25 cellular contexts compared by ENCODE assay signal in the genomic region with DNA sequence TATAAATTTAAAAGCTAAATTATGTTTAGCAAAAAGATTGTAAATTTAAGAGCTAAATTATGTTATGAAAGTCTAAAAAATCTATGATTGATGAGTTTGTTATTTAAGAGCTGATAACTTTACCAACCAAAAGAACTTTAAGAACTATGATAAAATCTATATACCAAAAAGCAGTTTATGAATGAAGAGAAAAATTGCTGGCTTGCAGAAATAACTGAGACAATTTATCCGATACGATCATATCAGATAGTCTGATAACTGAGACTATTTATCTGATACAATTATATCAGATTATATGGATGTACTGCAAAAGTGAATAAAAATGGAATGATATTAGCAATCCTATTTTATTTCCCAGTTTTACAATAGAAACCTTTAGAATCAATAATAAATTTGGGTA. TPM values are rescaled to one million over a fixed set of nuclear protein-coding genes. Genes with fewer than 3 reads are reported as not detected.
DNase-seq lines count a peak whose midpoint lies in the region; ATAC-seq, FAIRE-seq and TF ChIP-seq lines count a peak whose summit lies in the region.
"Had no signal": no experiment of that assay in that cellular context is flagged by ENCODE, and none has a peak within 500 bp of the region (broad histone marks: within the 10 kb centered on the region; RNA-seq: fewer than 3 reads in every experiment).

No MANE protein-coding gene starts in this region.

- TF ChIP-seq CTCF in A549 (IDR thresholded peaks at IDR 0.05) (no peak), kidney (IDR thresholded peaks at IDR 0.05; ENCODE audit: borderline replicate concordance, extremely low read depth, insufficient read depth) (no peak)

- TF ChIP-seq RAD21 in A549 (conservative IDR thresholded peaks at IDR 0.05 in 1 of 2, IDR thresholded peaks at IDR 0.05 in 1 of 2), result no peak

- H3K4me3 ChIP-seq in A549, result no peak overlapping the region
- H3K4me3 ChIP-seq in kidney (ENCODE audit: low read length in 2 of 2), result no peak overlapping the region
- H3K4me3 ChIP-seq: BLaER1 had no signal

- peaks cover 20% of the 10 kb centered on the region for H3K27me3 Mint-ChIP-seq in activated T-helper 17 cell treated with anti-CD3 and anti-CD28 coated beads, Interleukin-2, amount 50 U/mL, for 72 hours

- no peaks in the 10 kb centered on the region for H3K9me3 Mint-ChIP-seq in activated T-helper 17 cell treated with anti-CD3 and anti-CD28 coated beads, Interleukin-2, amount 50 U/mL, for 72 hours
- H3K9me3 Mint-ChIP-seq: CD4-positive, CD25-positive, alpha-beta regulatory T cell; CD8-positive, alpha-beta memory T cell had no signal

- H3K4me3 Mint-ChIP-seq in activated T-helper 17 cell treated with anti-CD3 and anti-CD28 coated beads, Interleukin-2, amount 50 U/mL, for 72 hours, result no peak overlapping the region
- H3K4me3 Mint-ChIP-seq: CD14-positive monocyte; CD4-positive, alpha-beta memory T cell; CD4-positive, CD25-positive, alpha-beta regulatory T cell; CD8-positive, alpha-beta memory T cell had no signal

- no peak for TF ChIP-seq EP300 in A549 (IDR thresholded peaks at IDR 0.05)

- H3K4me2 ChIP-seq in A549, result no peak overlapping the region
- H3K4me2 ChIP-seq: BLaER1 had no signal

- POLR2A ChIA-PET in A549 (lab: Yijun Ruan, JAX), result no interaction called here

- in situ Hi-C loops in G401 (cut with HindIII; ENCODE audit: low sequenced_read_pairs), result no loop called here

- CTCF ChIA-PET in A549 (lab: Yijun Ruan, JAX), result no interaction called here

- no peak overlapping the region for H3K27ac ChIP-seq in A549
- no peak overlapping the region for H3K27ac ChIP-seq in kidney (ENCODE audit: low read depth in 2 of 2, low read length in 2 of 2)
- H3K27ac ChIP-seq: BLaER1 had no signal

- H3K4me1 Mint-ChIP-seq in activated T-helper 17 cell treated with anti-CD3 and anti-CD28 coated beads, Interleukin-2, amount 50 U/mL, for 72 hours, result no peaks in the 10 kb centered on the region
- H3K4me1 Mint-ChIP-seq: CD14-positive monocyte; CD4-positive, alpha-beta memory T cell; CD4-positive, CD25-positive, alpha-beta regulatory T cell; CD8-positive, alpha-beta memory T cell had no signal

- no peak for TF ChIP-seq POLR2A in A549 (IDR thresholded peaks at IDR 0.05; ENCODE audit: low read length)

- H3K4me1 ChIP-seq in A549 (no peaks in the 10 kb centered on the region), kidney (ENCODE audit: control insufficient read depth in 1 of 2, insufficient read depth in 1 of 2, low read depth in 1 of 2, low read length in 2 of 2) (no peaks in the 10 kb centered on the region)
- H3K4me1 ChIP-seq: BLaER1 had no signal

- H3K36me3 Mint-ChIP-seq in activated T-helper 17 cell treated with anti-CD3 and anti-CD28 coated beads, Interleukin-2, amount 50 U/mL, for 72 hours (ENCODE audit: low read depth), result no peaks in the 10 kb centered on the region
- H3K36me3 Mint-ChIP-seq: CD14-positive monocyte; CD4-positive, alpha-beta memory T cell; CD4-positive, CD25-positive, alpha-beta regulatory T cell; CD8-positive, alpha-beta memory T cell had no signal

- no peak for DNase-seq in A549 (ENCODE audit: low read depth in 1 of 2, low spot score in 1 of 2)
- no peak for DNase-seq in kidney
- DNase-seq in G401 (ENCODE audit: low spot score), result no peak
- DNase-seq: 8988T; ACHN; BE2C; C1 segment of cervical spinal cord; CD4-positive, alpha-beta memory T cell; CD4-positive, CD25-positive, alpha-beta regulatory T cell; CD8-positive, alpha-beta memory T cell; COR-L47; DMS 273 treated with DMSO at 0.1 percent for 48 hours; DMS153; DMS53; DMS79; DND-41; EL; GF-D8 had no signal

- no peak for ATAC-seq in A549
- no peak for ATAC-seq in activated T-helper 17 cell treated with anti-CD3 and anti-CD28 coated beads, Interleukin-2, amount 50 U/mL, for 72 hours (replicated peaks)

- no peak overlapping the region for H3K9ac ChIP-seq in kidney (ENCODE audit: low read length in 2 of 2)
- H3K9ac ChIP-seq: BLaER1 had no signal

- intact Hi-C loops in kidney (cut with DNase I), result no loop called here

- no peaks in the 10 kb centered on the region for H3K9me3 ChIP-seq in A549
- H3K9me3 ChIP-seq in kidney (ENCODE audit: control insufficient read depth in 1 of 2, low read length in 2 of 2), result no peaks in the 10 kb centered on the region
- H3K9me3 ChIP-seq: BE2C, BLaER1 had no signal

- peak; percentile 27 for FAIRE-seq in A204.1 (lab: Jason Lieb, UNC)
- FAIRE-seq in A549 (lab: Jason Lieb, UNC), result no peak
- peak; percentile 6 for FAIRE-seq in kidney (lab: Jason Lieb, UNC)
- FAIRE-seq: G401.6, GM12891, GM19239 had no signal

- no peak overlapping the region for H3K27ac Mint-ChIP-seq in activated T-helper 17 cell treated with anti-CD3 and anti-CD28 coated beads, Interleukin-2, amount 50 U/mL, for 72 hours
- H3K27ac Mint-ChIP-seq: CD14-positive monocyte; CD4-positive, alpha-beta memory T cell; CD4-positive, CD25-positive, alpha-beta regulatory T cell; CD8-positive, alpha-beta memory T cell had no signal

- WGBS in A549 (ENCODE audit: missing lambda C conversion rate), result 45% methylated on average over 2 of the region's 2 CpGs

- H3K36me3 ChIP-seq in kidney (ENCODE audit: control insufficient read depth in 1 of 2, insufficient read depth in 2 of 2, low read length in 2 of 2), result no peaks in the 10 kb centered on the region
- H3K36me3 ChIP-seq: BE2C, BLaER1 had no signal

TF ChIP-seq in A549, 52 proteins besides CTCF, POLR2A, EP300 and RAD21:
- TF ChIP-seq MAFK (IDR thresholded peaks at IDR 0.05; ENCODE audit: partially characterized antibody) (peak; percentile 66), ESRRA (IDR thresholded peaks at IDR 0.05; ENCODE audit: borderline replicate concordance, low read length) (no peak)

RNA-seq across cellular contexts. Expression of gene IQUB, which starts 50.2 kb away (rescaled TPM):
- polyA plus RNA-seq in A549 (2011; rRNA removed), result 0.05 and 0.08 TPM in 2 replicates
- 0.01 TPM in 1 of 2 replicates, not detected in the other for polyA plus RNA-seq in A549 (2012; cell fraction: cytosol; rRNA removed)
- 0.01 TPM in 1 of 2 replicates, not detected in the other for polyA plus RNA-seq in A549 (2012; cell fraction: nucleus; rRNA removed)
- 0.05 to 0.08 TPM (median 0.08 TPM) in 3 replicates for polyA plus RNA-seq in A549 (2017; fragmentation: RNase III; extraction: RNeasy Plus Mini Kit Qiagen cat#74134 plus additional on column Dnase treatment)
- 0.12 and 0.19 TPM in 2 replicates for polyA minus RNA-seq in A549 (2011; rRNA and poly(A)+ RNA removed)
- total RNA-seq in kidney, result 6.9 TPM
- 1.8 TPM for polyA plus RNA-seq in kidney (ENCODE audit: insufficient read depth, low read depth, low replicate concordance)
- total RNA-seq in activated T-helper 17 cell treated with anti-CD3 and anti-CD28 coated beads, Interleukin-2, amount 50 U/mL, for 72 hours, result under 1 TPM in 1 of 2 donors, not detected in 1; 0.16 TPM
- total RNA-seq in G401 (2014; rRNA removed; shearing (Covaris generic)), result not detected in 2 replicates
- total RNA-seq: CD4-positive, CD25-positive, alpha-beta regulatory T cell; CD8-positive, alpha-beta memory T cell had no signal
- polyA plus RNA-seq: CD14-positive monocyte; CD4-positive, alpha-beta memory T cell had no signal
